Comparison of ENCODE assay signal across 23 cellular contexts in the genomic region with DNA sequence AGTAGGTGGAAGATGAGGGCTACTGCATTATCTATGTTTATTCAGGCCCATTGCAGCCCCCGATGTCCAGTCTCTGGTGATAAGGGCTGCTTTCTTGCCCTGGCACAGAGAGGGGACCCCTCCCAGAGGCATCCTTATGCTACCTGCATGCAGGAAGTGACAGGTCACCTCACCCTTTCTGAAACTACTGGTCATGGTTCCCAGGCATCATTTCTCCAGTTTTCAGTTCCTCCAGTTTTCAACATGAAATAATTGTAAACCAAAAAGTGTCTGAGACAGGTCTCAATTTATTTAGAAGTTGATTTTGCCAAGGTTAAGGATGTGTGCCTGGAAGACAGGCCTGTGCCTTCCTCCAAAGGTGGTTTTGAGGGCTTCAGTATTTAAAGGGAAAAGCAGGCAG. TPM values are rescaled to one million over a fixed set of nuclear protein-coding genes. Genes with fewer than 3 reads are reported as not detected.
"Had no signal": no experiment of that assay in that cellular context is flagged by ENCODE, and none has a peak within 500 bp of the region (broad histone marks: within the 10 kb centered on the region; RNA-seq: fewer than 3 reads in every experiment).

No MANE protein-coding gene starts in this region.

- H3K27me3 ChIP-seq: colonic mucosa, pancreas, right lobe of liver, thyroid gland had no signal

- H3K4me3 Mint-ChIP-seq: naive thymus-derived CD8-positive, alpha-beta T cell; stimulated activated effector memory CD8-positive, alpha-beta T cell treated with anti-CD3 and anti-CD28 coated beads, Interleukin-12 subunit alpha, Interleukin-12 subunit beta, amount 100 ng/mL, for 72 hours; type B pancreatic cell had no signal

- H3K27me3 Mint-ChIP-seq: type B pancreatic cell had no signal

- H3K4me3 ChIP-seq: colonic mucosa, heart right ventricle, mucosa of descending colon, pancreas, prostate gland, right lobe of liver, suprapubic skin, thyroid gland had no signal

- H3K9me3 ChIP-seq: colonic mucosa, pancreas, prostate gland, right lobe of liver, suprapubic skin, thyroid gland had no signal

- H3K36me3 ChIP-seq: colonic mucosa, heart right ventricle, pancreas, prostate gland, right lobe of liver, suprapubic skin, thyroid gland had no signal

- H3K9me3 Mint-ChIP-seq: type B pancreatic cell had no signal

- H3K4me1 Mint-ChIP-seq: naive thymus-derived CD8-positive, alpha-beta T cell; stimulated activated effector memory CD8-positive, alpha-beta T cell treated with anti-CD3 and anti-CD28 coated beads, Interleukin-12 subunit alpha, Interleukin-12 subunit beta, amount 100 ng/mL, for 72 hours had no signal

- H3K4me1 ChIP-seq: colonic mucosa, pancreas, prostate gland, right lobe of liver, thyroid gland had no signal

- FAIRE-seq: islet of Langerhans, pancreas, urothelium cell line had no signal

- H3K36me3 Mint-ChIP-seq: stimulated activated effector memory CD8-positive, alpha-beta T cell treated with anti-CD3 and anti-CD28 coated beads, Interleukin-12 subunit alpha, Interleukin-12 subunit beta, amount 100 ng/mL, for 72 hours; type B pancreatic cell had no signal

- ATAC-seq: heart right ventricle; mucosa of descending colon; naive thymus-derived CD8-positive, alpha-beta T cell; pancreas; right lobe of liver; stimulated activated effector memory CD8-positive, alpha-beta T cell treated with anti-CD3 and anti-CD28 coated beads, Interleukin-12 subunit alpha, Interleukin-12 subunit beta, amount 100 ng/mL, for 72 hours; stimulated activated naive CD8-positive, alpha-beta T cell treated with anti-CD3 and anti-CD28 coated beads, Interleukin-15, Interleukin-2, amounts not matched to agents 100 U/mL and 50 U/mL, for 24 hours had no signal

- H3K27ac Mint-ChIP-seq: naive thymus-derived CD8-positive, alpha-beta T cell; stimulated activated effector memory CD8-positive, alpha-beta T cell treated with anti-CD3 and anti-CD28 coated beads, Interleukin-12 subunit alpha, Interleukin-12 subunit beta, amount 100 ng/mL, for 72 hours; type B pancreatic cell had no signal

- H3K27ac ChIP-seq: colonic mucosa, heart right ventricle, pancreas, prostate gland, right lobe of liver, suprapubic skin, thyroid gland had no signal

- DNase-seq: colonic mucosa; dermis blood vessel endothelial cell; erythroblast; foreskin melanocyte; heart right ventricle; hypothalamus; kidney glomerular epithelial cell; mammary epithelial cell; mucosa of descending colon; naive thymus-derived CD8-positive, alpha-beta T cell; occipital lobe; pancreas; right lobe of liver; stimulated activated CD4-positive, alpha-beta T cell treated with anti-CD3 and anti-CD28 coated beads, Interleukin-4, amount 100 ng/mL, for 1 hour; stimulated activated CD8-positive, alpha-beta memory T cell treated with anti-CD3 and anti-CD28 coated beads, Interleukin-4, amount 100 ng/mL, for 48 hours; stimulated activated naive CD8-positive, alpha-beta T cell treated with anti-CD3 and anti-CD28 coated beads, Interleukin-15, Interleukin-2, amounts not matched to agents 100 U/mL and 50 U/mL, for 24 hours; thyroid gland had no signal

RNA-seq across cellular contexts. Expression of a gene that starts 57.0 kb away (rescaled TPM):
- polyA plus RNA-seq: naive thymus-derived CD8-positive, alpha-beta T cell had no signal
